Comparison of ENCODE assay signal across 21 cellular contexts in genomic region chr3:140391041-140391440, GRCh38.
DNase-seq lines count a peak whose midpoint lies in the region; TF ChIP-seq lines count a peak whose summit lies in the region.
"Had no signal": no experiment of that assay in that cellular context is flagged by ENCODE, and none has a peak within 500 bp of the region (broad histone marks: within the 10 kb centered on the region; RNA-seq: fewer than 3 reads in every experiment).

No MANE protein-coding gene starts in this region.

- H3K4me3 Mint-ChIP-seq in nephron, result no peak overlapping the region
- H3K4me3 Mint-ChIP-seq: activated CD4-positive, alpha-beta T cell treated with anti-CD3 and anti-CD28 coated beads for 36 hours; activated T-helper 1 cell treated with anti-CD3 and anti-CD28 coated beads, Interleukin-12 subunit alpha, Interleukin-12 subunit beta, Interleukin-2, Interleukin-4 antibody, amounts not matched to agents 30 ng/mL and 10 ng/mL and 1 ng/mL, durations not matched to agents 14 hours and 24 hours and 36 hours; CD4-positive, CD25-positive, alpha-beta regulatory T cell; memory B cell; natural killer cell treated with Interleukin-12 subunit alpha and Interleukin-12 subunit beta and Interleukin-15 and Interleukin-18, amount 100 ng/mL, for 72 hours; stimulated activated naive CD8-positive, alpha-beta T cell treated with anti-CD3 and anti-CD28 coated beads, Interleukin-15, Interleukin-2, amounts not matched to agents 100 ng/mL and 50 ng/mL, for 24 hours had no signal

- peaks cover 3% of the 10 kb centered on the region for H3K27me3 Mint-ChIP-seq in nephron (ENCODE audit: low read depth)
- H3K27me3 Mint-ChIP-seq: memory B cell; stimulated activated naive CD8-positive, alpha-beta T cell treated with anti-CD3 and anti-CD28 coated beads, Interleukin-15, Interleukin-2, amounts not matched to agents 100 ng/mL and 50 ng/mL, for 24 hours had no signal

- peak overlapping the region; percentile 66 to 90 (median 88) for H3K27ac Mint-ChIP-seq in nephron
- H3K27ac Mint-ChIP-seq: activated CD4-positive, alpha-beta T cell treated with anti-CD3 and anti-CD28 coated beads for 36 hours; activated naive CD4-positive, alpha-beta T cell treated with anti-CD3 and anti-CD28 coated beads, Interleukin-2, amount 50 U/mL, for 72 hours; activated T-helper 1 cell treated with anti-CD3 and anti-CD28 coated beads, Interleukin-12 subunit alpha, Interleukin-12 subunit beta, Interleukin-2, Interleukin-4 antibody, amounts not matched to agents 30 ng/mL and 10 ng/mL and 1 ng/mL, durations not matched to agents 14 hours and 24 hours and 36 hours; CD4-positive, CD25-positive, alpha-beta regulatory T cell; memory B cell; natural killer cell treated with Interleukin-12 subunit alpha and Interleukin-12 subunit beta and Interleukin-15 and Interleukin-18, amount 100 ng/mL, for 72 hours; stimulated activated naive CD8-positive, alpha-beta T cell treated with anti-CD3 and anti-CD28 coated beads, Interleukin-15, Interleukin-2, amounts not matched to agents 100 ng/mL and 50 ng/mL, for 24 hours had no signal

- TF ChIP-seq CTCF in adrenal gland (IDR thresholded peaks at IDR 0.05) (no peak), nephron (IDR thresholded peaks at IDR 0.05; ENCODE audit: unreplicated experiment in 3 of 3) (no peak)

- no peaks in the 10 kb centered on the region for H3K27me3 ChIP-seq in adrenal gland
- H3K27me3 ChIP-seq: transverse colon had no signal

- peak overlapping the region in 2 of 5 donors; percentile 4 to 62 for H3K27ac ChIP-seq in adrenal gland
- H3K27ac ChIP-seq: psoas muscle, transverse colon had no signal

- no peak for TF ChIP-seq POLR2A in adrenal gland (IDR thresholded peaks at IDR 0.05)

- WGBS in adrenal gland, 4 donors, result 36 to 62% (median 45%) methylated on average over 6 of the region's 6 CpGs

- no peaks in the 10 kb centered on the region for H3K36me3 Mint-ChIP-seq in nephron (ENCODE audit: low read depth)
- H3K36me3 Mint-ChIP-seq: activated naive CD4-positive, alpha-beta T cell treated with anti-CD3 and anti-CD28 coated beads, Interleukin-2, amount 50 U/mL, for 72 hours; CD4-positive, CD25-positive, alpha-beta regulatory T cell; memory B cell; natural killer cell treated with Interleukin-12 subunit alpha and Interleukin-12 subunit beta and Interleukin-15 and Interleukin-18, amount 100 ng/mL, for 72 hours had no signal

- H3K4me3 ChIP-seq in adrenal gland, result no peak overlapping the region
- H3K4me3 ChIP-seq: psoas muscle, transverse colon had no signal

- peaks cover 3% of the 10 kb centered on the region for H3K9me3 Mint-ChIP-seq in nephron
- H3K9me3 Mint-ChIP-seq: activated T-helper 1 cell treated with anti-CD3 and anti-CD28 coated beads, Interleukin-12 subunit alpha, Interleukin-12 subunit beta, Interleukin-2, Interleukin-4 antibody, amounts not matched to agents 30 ng/mL and 10 ng/mL and 1 ng/mL, durations not matched to agents 14 hours and 24 hours and 36 hours; CD4-positive, CD25-positive, alpha-beta regulatory T cell; natural killer cell treated with Interleukin-12 subunit alpha and Interleukin-12 subunit beta and Interleukin-15 and Interleukin-18, amount 100 ng/mL, for 72 hours; stimulated activated naive CD8-positive, alpha-beta T cell treated with anti-CD3 and anti-CD28 coated beads, Interleukin-15, Interleukin-2, amounts not matched to agents 100 ng/mL and 50 ng/mL, for 24 hours had no signal

- peaks cover 38% of the 10 kb centered on the region for H3K4me1 Mint-ChIP-seq in nephron
- H3K4me1 Mint-ChIP-seq: activated CD4-positive, alpha-beta T cell treated with anti-CD3 and anti-CD28 coated beads for 36 hours; CD4-positive, CD25-positive, alpha-beta regulatory T cell; memory B cell had no signal

- DNase-seq in ELF-1 (ENCODE audit: low read depth, low spot score) (peak; percentile 67), NCI-H1105 treated with DMSO at 0.1 percent for 48 hours (lab: John Stamatoyannopoulos, UW) (peak; percentile 36), adrenal gland (peak in 4 of 7 donors; percentile 25 to 38 (median 31)), SW480 (ENCODE audit: low spot score) (no peak), NCI-H446 treated with DMSO at 0.1 percent for 48 hours (lab: John Stamatoyannopoulos, UW) (no peak), NCI-H2196 (lab: John Stamatoyannopoulos, UW; ENCODE audit: unreplicated experiment) (no peak), EL (no peak)
- DNase-seq: activated CD4-positive, alpha-beta T cell treated with anti-CD3 and anti-CD28 coated beads for 36 hours; CD4-positive, CD25-positive, alpha-beta regulatory T cell; effector CD4-positive, alpha-beta T cell; NCI-H1694; psoas muscle; small intestine; T-helper 1 cell; transverse colon had no signal

- intact Hi-C loops in adrenal gland (cut with DNase I), result no loop called here

- peaks cover 0 to 8% (median 0%) of the 10 kb centered on the region in 3 donors for H3K9me3 ChIP-seq in adrenal gland (replicated peaks in 1 of 3)
- H3K9me3 ChIP-seq: psoas muscle, transverse colon had no signal

- H3K36me3 ChIP-seq in adrenal gland (replicated peaks in 1 of 2), result no peaks in the 10 kb centered on the region
- H3K36me3 ChIP-seq: transverse colon had no signal

- peaks cover 19 to 21% of the 10 kb centered on the region in 2 donors for H3K4me1 ChIP-seq in adrenal gland (replicated peaks in 1 of 2)
- H3K4me1 ChIP-seq: transverse colon had no signal

Comparison
In these comparisons a context has a peak if more than half of its experiments do, and no peak if none do; other contexts are left out.
1. DNase-seq: peak in ELF-1 (single experiment), NCI-H1105 treated with DMSO at 0.1 percent for 48 hours (single experiment) and adrenal gland (4 of 7); none in SW480 (single experiment), NCI-H446 treated with DMSO at 0.1 percent for 48 hours (single experiment), NCI-H2196 (single experiment) and EL (single experiment).